22 cellular contexts compared by ENCODE assay signal in genomic region chr14:55928316-55928715, GRCh38.
"Had no signal": no experiment of that assay in that cellular context is flagged by ENCODE, and none has a peak within 500 bp of the region (broad histone marks: within the 10 kb centered on the region; RNA-seq: fewer than 3 reads in every experiment).

No MANE protein-coding gene starts in this region.

- H3K36me3 ChIP-seq: colonic mucosa, gastrocnemius medialis, neural progenitor cell, prostate gland, right atrium auricular region, thoracic aorta, tibial nerve, upper lobe of left lung had no signal

- H3K4me1 ChIP-seq: gastrocnemius medialis, prostate gland, right atrium auricular region had no signal

- H3K9me3 ChIP-seq: colonic mucosa, gastrocnemius medialis, prostate gland, right atrium auricular region, thoracic aorta, tibial nerve, upper lobe of left lung had no signal

- H3K4me3 ChIP-seq: colonic mucosa, gastrocnemius medialis, lung, neural progenitor cell, prostate gland, right atrium auricular region, thoracic aorta, tibial nerve, upper lobe of left lung had no signal

- H3K27me3 ChIP-seq: colonic mucosa, gastrocnemius medialis, neural progenitor cell, right atrium auricular region, tibial nerve, upper lobe of left lung had no signal

- DNase-seq: colonic mucosa; effector CD8-positive, alpha-beta T cell; endodermal cell; foreskin fibroblast; gastrocnemius medialis; head of caudate nucleus; left cardiac atrium; naive B cell; stimulated activated CD4-positive, alpha-beta T cell treated with anti-CD3 and anti-CD28 coated beads, Interleukin-4, amount 100 ng/mL, for 4 hours; stimulated activated naive CD8-positive, alpha-beta T cell treated with anti-CD3 and anti-CD28 coated beads, Interleukin-15, Interleukin-2, amounts not matched to agents 100 U/mL and 50 U/mL, for 24 hours; upper lobe of left lung had no signal

- H3K27ac ChIP-seq: colonic mucosa, epithelial cell of prostate, gastrocnemius medialis, neural progenitor cell, prostate gland, right atrium auricular region, thoracic aorta, tibial nerve, upper lobe of left lung had no signal

- ATAC-seq: esophagus mucosa; gastrocnemius medialis; left cardiac atrium; natural killer cell treated with Interleukin-12 subunit alpha and Interleukin-12 subunit beta and Interleukin-15 and Interleukin-18, amount 100 ng/mL, for 72 hours; sciatic nerve; stimulated activated memory B cell treated with anti-CD40 and anti-IgM and Interleukin-4, amounts not matched to agents 10 μg/mL and 1 μg/mL and 100 μg/mL, for 72 hours; stimulated activated naive CD8-positive, alpha-beta T cell treated with anti-CD3 and anti-CD28 coated beads, Interleukin-15, Interleukin-2, amounts not matched to agents 100 U/mL and 50 U/mL, for 24 hours had no signal
